25 cellular contexts compared by ENCODE assay signal in genomic region chr3:17238029-17238428, GRCh38.
A peak's percentile ranks its signal among the peaks of the same experiment; 100 is the strongest.
DNase-seq lines count a peak whose midpoint lies in the region; ATAC-seq and TF ChIP-seq lines count a peak whose summit lies in the region.
"Had no signal": no experiment of that assay in that cellular context is flagged by ENCODE, and none has a peak within 500 bp of the region (broad histone marks: within the 10 kb centered on the region; RNA-seq: fewer than 3 reads in every experiment).

No MANE protein-coding gene starts in this region.

- H4K20me1 ChIP-seq in mammary epithelial cell (ENCODE audit: insufficient read depth, low read length), result no peaks in the 10 kb centered on the region
- H4K20me1 ChIP-seq: BLaER1 had no signal

- H3K27me3 Mint-ChIP-seq in MCF 10A (ENCODE audit: insufficient read depth, unreplicated experiment), result no peaks in the 10 kb centered on the region
- no peaks in the 10 kb centered on the region for H3K27me3 Mint-ChIP-seq in T-cell
- no peaks in the 10 kb centered on the region for H3K27me3 Mint-ChIP-seq in stimulated activated memory B cell treated with anti-CD40 and anti-IgM and Interleukin-4, amounts not matched to agents 10 μg/mL and 1 μg/mL and 100 μg/mL, for 72 hours
- H3K27me3 Mint-ChIP-seq: activated naive CD8-positive, alpha-beta T cell treated with anti-CD3 and anti-CD28 coated beads, Interleukin-2, amount 50 U/mL, for 24 hours; brain; natural killer cell treated with Interleukin-12 subunit alpha and Interleukin-12 subunit beta and Interleukin-15 and Interleukin-18, amount 100 ng/mL, for 72 hours; T-helper 17 cell had no signal

- H3K27ac ChIP-seq in mammary epithelial cell (ENCODE audit: insufficient read depth, low read depth, low read length), result no peak overlapping the region
- H3K27ac ChIP-seq: BLaER1, heart left ventricle, uterus had no signal

- H3K9me3 ChIP-seq in mammary epithelial cell (replicated peaks; ENCODE audit: insufficient read depth, low read length), result no peaks in the 10 kb centered on the region
- H3K9me3 ChIP-seq: BLaER1, heart left ventricle, uterus had no signal

- H3K36me3 ChIP-seq in mammary epithelial cell (ENCODE audit: insufficient read depth, low read length), result no peaks in the 10 kb centered on the region
- H3K36me3 ChIP-seq: uterus had no signal

- DNase-seq in MCF 10A (ENCODE audit: unreplicated experiment) (peak; percentile 28), mammary epithelial cell (no peak), T-cell (no peak), fibroblast of peridontal ligament (ENCODE audit: extremely low read depth) (peak; percentile 41), activated gamma-delta T cell treated with Interleukin-2 at 50 U/mL for 16 hours (no peak), epidermal melanocyte (ENCODE audit: insufficient read length, low spot score) (no peak), dermis blood vessel endothelial cell (no peak)
- DNase-seq: activated effector memory CD4-positive, alpha-beta T cell treated with anti-CD3 and anti-CD28 coated beads, Interleukin-2, amount 50 U/mL, for 16 hours; activated naive CD8-positive, alpha-beta T cell treated with anti-CD3 and anti-CD28 coated beads, Interleukin-2, amount 50 U/mL, for 24 hours; COR-L47; DMS79 treated with DMSO at 0.1 percent for 48 hours; heart left ventricle; left ventricle myocardium superior; NCI-H1048; NCI-H187 treated with DMSO at 0.1 percent for 48 hours; NCI-H446; retina; stimulated activated CD4-positive, alpha-beta T cell treated with anti-CD3 and anti-CD28 coated beads, Interleukin-2, amount 100 ng/mL, for 48 hours; T-helper 17 cell; uterus had no signal

- H3K4me1 ChIP-seq in mammary epithelial cell (ENCODE audit: insufficient read depth, low read length), result peaks cover 2% of the 10 kb centered on the region
- H3K4me1 ChIP-seq: uterus had no signal

- H3K4me3 ChIP-seq in mammary epithelial cell (replicated peaks in 1 of 3; ENCODE audit: insufficient read depth in 1 of 3, low read depth in 2 of 3, low read length in 3 of 3), result no peak overlapping the region
- H3K4me3 ChIP-seq: BLaER1, heart left ventricle, uterus had no signal

- CTCF ChIA-PET in MCF 10A (lab: Yijun Ruan, JAX), result interaction anchor here (1.2 kb wide), 1 partner anchor 637 kb away, joined by 5 read pairs; no protein-coding TSS in a partner anchor
- CTCF ChIA-PET in mammary epithelial cell (lab: Charles Lee; ENCODE audit: low non-redundant PET), result no interaction called here
- CTCF ChIA-PET in T-cell (lab: Charles Lee), result interaction anchor here in 1 of 2 donors (1.2 kb wide), 1 partner anchor 638 kb away, joined by 4 read pairs; no protein-coding TSS in a partner anchor

- H2AFZ ChIP-seq in mammary epithelial cell (ENCODE audit: low read depth, low read length), result no peak overlapping the region

- no peaks in the 10 kb centered on the region for H3K79me2 ChIP-seq in mammary epithelial cell (ENCODE audit: insufficient read depth, low read length)

- H3K4me1 Mint-ChIP-seq in MCF 10A (ENCODE audit: insufficient read depth, unreplicated experiment) (peaks cover 12% of the 10 kb centered on the region), T-cell (peaks cover 26 to 30% (median 27%) of the 10 kb centered on the region in 3 donors)
- no peaks in the 10 kb centered on the region for H3K4me1 Mint-ChIP-seq in stimulated activated memory B cell treated with anti-CD40 and anti-IgM and Interleukin-4, amounts not matched to agents 10 μg/mL and 1 μg/mL and 100 μg/mL, for 72 hours
- H3K4me1 Mint-ChIP-seq: stimulated activated effector memory CD8-positive, alpha-beta T cell treated with anti-CD3 and anti-CD28 coated beads, Interleukin-12 subunit alpha, Interleukin-12 subunit beta, amount 100 ng/mL, for 72 hours had no signal

- H3K9me3 Mint-ChIP-seq in MCF 10A (ENCODE audit: unreplicated experiment) (no peaks in the 10 kb centered on the region), T-cell (no peaks in the 10 kb centered on the region)
- H3K9me3 Mint-ChIP-seq in stimulated activated memory B cell treated with anti-CD40 and anti-IgM and Interleukin-4, amounts not matched to agents 10 μg/mL and 1 μg/mL and 100 μg/mL, for 72 hours, result no peaks in the 10 kb centered on the region
- H3K9me3 Mint-ChIP-seq: activated naive CD8-positive, alpha-beta T cell treated with anti-CD3 and anti-CD28 coated beads, Interleukin-2, amount 50 U/mL, for 24 hours; brain; natural killer cell treated with Interleukin-12 subunit alpha and Interleukin-12 subunit beta and Interleukin-15 and Interleukin-18, amount 100 ng/mL, for 72 hours; stimulated activated effector memory CD8-positive, alpha-beta T cell treated with anti-CD3 and anti-CD28 coated beads, Interleukin-12 subunit alpha, Interleukin-12 subunit beta, amount 100 ng/mL, for 72 hours had no signal

- H3K36me3 Mint-ChIP-seq in MCF 10A (ENCODE audit: insufficient read depth, unreplicated experiment), result peaks cover 5% of the 10 kb centered on the region
- H3K36me3 Mint-ChIP-seq in T-cell, result no peaks in the 10 kb centered on the region
- H3K36me3 Mint-ChIP-seq in stimulated activated memory B cell treated with anti-CD40 and anti-IgM and Interleukin-4, amounts not matched to agents 10 μg/mL and 1 μg/mL and 100 μg/mL, for 72 hours, result peaks cover 13% of the 10 kb centered on the region
- H3K36me3 Mint-ChIP-seq: natural killer cell treated with Interleukin-12 subunit alpha and Interleukin-12 subunit beta and Interleukin-15 and Interleukin-18, amount 100 ng/mL, for 72 hours; stimulated activated effector memory CD8-positive, alpha-beta T cell treated with anti-CD3 and anti-CD28 coated beads, Interleukin-12 subunit alpha, Interleukin-12 subunit beta, amount 100 ng/mL, for 72 hours had no signal

- BruUV-seq in MCF 10A (replicated peaks; lab: Mats Ljungman, UMichigan) (no TSS peak), mammary epithelial cell (replicated peaks; lab: Mats Ljungman, UMichigan) (no TSS peak)

- ATAC-seq in T-cell (replicated peaks in 1 of 4), result no peak
- ATAC-seq in stimulated activated memory B cell treated with anti-CD40 and anti-IgM and Interleukin-4, amounts not matched to agents 10 μg/mL and 1 μg/mL and 100 μg/mL, for 72 hours, result no peak
- ATAC-seq: activated naive CD8-positive, alpha-beta T cell treated with anti-CD3 and anti-CD28 coated beads, Interleukin-2, amount 50 U/mL, for 24 hours; natural killer cell treated with Interleukin-12 subunit alpha and Interleukin-12 subunit beta and Interleukin-15 and Interleukin-18, amount 100 ng/mL, for 72 hours; stimulated activated effector memory CD8-positive, alpha-beta T cell treated with anti-CD3 and anti-CD28 coated beads, Interleukin-12 subunit alpha, Interleukin-12 subunit beta, amount 100 ng/mL, for 72 hours; T-helper 17 cell had no signal

- POLR2A ChIA-PET in MCF 10A (lab: Yijun Ruan, JAX), result interaction anchor here (0.7 kb wide), 1 partner anchor 973 kb away, joined by 4 read pairs; the partner anchor contains the start of gene OXNAD1
- POLR2A ChIA-PET in T-cell (lab: Charles Lee), result interaction anchor here in 1 of 2 donors (0.5 kb wide), 1 partner anchor 1314 kb away, joined by 5 read pairs; no protein-coding TSS in a partner anchor

- H3K9ac ChIP-seq in mammary epithelial cell (ENCODE audit: insufficient read depth, low read length), result no peak overlapping the region
- H3K9ac ChIP-seq: BLaER1 had no signal

- H3K4me2 ChIP-seq in mammary epithelial cell (ENCODE audit: insufficient read depth, low read depth, low read length), result no peak overlapping the region
- H3K4me2 ChIP-seq: BLaER1 had no signal

- dilution Hi-C loops in mammary epithelial cell (cut with HindIII; ENCODE audit: low sequenced_read_pairs), result no loop called here

- H3K27me3 ChIP-seq in mammary epithelial cell (ENCODE audit: insufficient read depth, low read length), result no peaks in the 10 kb centered on the region
- H3K27me3 ChIP-seq: BLaER1, heart left ventricle, uterus had no signal

- peak overlapping the region; percentile 79 for H3K27ac Mint-ChIP-seq in MCF 10A (ENCODE audit: low read depth, unreplicated experiment)
- peak overlapping the region; percentile 12 to 35 for H3K27ac Mint-ChIP-seq in T-cell
- H3K27ac Mint-ChIP-seq in stimulated activated memory B cell treated with anti-CD40 and anti-IgM and Interleukin-4, amounts not matched to agents 10 μg/mL and 1 μg/mL and 100 μg/mL, for 72 hours, result peak overlapping the region; percentile 23
- H3K27ac Mint-ChIP-seq: activated naive CD8-positive, alpha-beta T cell treated with anti-CD3 and anti-CD28 coated beads, Interleukin-2, amount 50 U/mL, for 24 hours; natural killer cell treated with Interleukin-12 subunit alpha and Interleukin-12 subunit beta and Interleukin-15 and Interleukin-18, amount 100 ng/mL, for 72 hours; stimulated activated effector memory CD8-positive, alpha-beta T cell treated with anti-CD3 and anti-CD28 coated beads, Interleukin-12 subunit alpha, Interleukin-12 subunit beta, amount 100 ng/mL, for 72 hours had no signal

- TF ChIP-seq CTCF in MCF 10A (IDR thresholded peaks at IDR 0.05; ENCODE audit: unreplicated experiment), result no peak
- TF ChIP-seq CTCF in mammary epithelial cell (conservative IDR thresholded peaks at IDR 0.05 in 1 of 2, IDR thresholded peaks at IDR 0.05 in 1 of 2; ENCODE audit: extremely low read depth in 1 of 2, insufficient read depth in 1 of 2, low read depth in 1 of 2, low read length in 2 of 2), result no peak

- no peak overlapping the region for H3K4me3 Mint-ChIP-seq in MCF 10A (ENCODE audit: unreplicated experiment)
- H3K4me3 Mint-ChIP-seq in T-cell, result no peak overlapping the region
- H3K4me3 Mint-ChIP-seq in stimulated activated memory B cell treated with anti-CD40 and anti-IgM and Interleukin-4, amounts not matched to agents 10 μg/mL and 1 μg/mL and 100 μg/mL, for 72 hours, result no peak overlapping the region
- H3K4me3 Mint-ChIP-seq: activated naive CD8-positive, alpha-beta T cell treated with anti-CD3 and anti-CD28 coated beads, Interleukin-2, amount 50 U/mL, for 24 hours; brain; natural killer cell treated with Interleukin-12 subunit alpha and Interleukin-12 subunit beta and Interleukin-15 and Interleukin-18, amount 100 ng/mL, for 72 hours; stimulated activated effector memory CD8-positive, alpha-beta T cell treated with anti-CD3 and anti-CD28 coated beads, Interleukin-12 subunit alpha, Interleukin-12 subunit beta, amount 100 ng/mL, for 72 hours; T-helper 17 cell had no signal

- in situ Hi-C loops in mammary epithelial cell (cut with MboI; ENCODE audit: low sequenced_read_pairs in 2 of 2), result loop anchor here (10.0 to 25.0 kb wide), 2 partner anchors 626 to 633 kb away; partner anchors contain the start of gene DAZL (in 2 of the 2)

- intact Hi-C loops in MCF 10A (cut with micrococcal nuclease) (no loop called here), mammary epithelial cell (cut with micrococcal nuclease) (no loop called here)

Comparison
In these comparisons a context has a peak if more than half of its experiments do, and no peak if none do; other contexts are left out.
1. DNase-seq: peak in MCF 10A (single experiment) and fibroblast of peridontal ligament (single experiment); none in mammary epithelial cell (single experiment), T-cell (0 of 34), activated gamma-delta T cell treated with Interleukin-2 at 50 U/mL for 16 hours (single experiment), epidermal melanocyte (single experiment) and dermis blood vessel endothelial cell (single experiment).
2. H3K27ac Mint-ChIP-seq: peak in every context shown above with its lines; median percentile 79 in MCF 10A; 24 in T-cell; 23 in stimulated activated memory B cell treated with anti-CD40 and anti-IgM and Interleukin-4, amounts not matched to agents 10 μg/mL and 1 μg/mL and 100 μg/mL, for 72 hours.